Comparison of ENCODE assay signal across 20 cellular contexts in genomic region chr19:17240062-17240854, GRCh38. TPM values are rescaled to one million over a fixed set of nuclear protein-coding genes. Genes with fewer than 3 reads are reported as not detected.
DNase-seq lines count a peak whose midpoint lies in the region; ATAC-seq, FAIRE-seq and TF ChIP-seq lines count a peak whose summit lies in the region.
"Had no signal": no experiment of that assay in that cellular context is flagged by ENCODE, and none has a peak within 500 bp of the region (broad histone marks: within the 10 kb centered on the region; RNA-seq: fewer than 3 reads in every experiment).

No MANE protein-coding gene starts in this region.

- H3K9me3 ChIP-seq in A549 (no peaks in the 10 kb centered on the region), neural progenitor cell (ENCODE audit: low read depth) (no peaks in the 10 kb centered on the region), esophagus squamous epithelium (no peaks in the 10 kb centered on the region)
- H3K9me3 ChIP-seq: SJSA1 had no signal

- ATAC-seq in A549 (peak in 1 of 2 experiments; percentile 11; a peak in 3 of 6 replicates), HG02840 (IDR thresholded peaks at IDR 0.05; ENCODE audit: low FRiP score, unreplicated experiment) (no peak)
- ATAC-seq: stimulated activated memory B cell treated with anti-CD40 and anti-IgM and Interleukin-4, amounts not matched to agents 10 μg/mL and 1 μg/mL and 100 μg/mL, for 72 hours had no signal

- intact Hi-C loops in head of caudate nucleus (cut with DNase I) (no loop called here), esophagus squamous epithelium (cut with DNase I) (no loop called here)

- H3K27ac ChIP-seq in A549 (peak overlapping the region; percentile 92 to 96), neural progenitor cell (no peak overlapping the region), esophagus squamous epithelium (no peak overlapping the region)
- H3K27ac ChIP-seq: KMS-11, SJSA1, skin epidermis had no signal

- H3K4me3 ChIP-seq in A549 (0 out of 3 replicates have a peak overlapping the region, but pooled peaks have one; percentile 11), neural progenitor cell (no peak overlapping the region), esophagus squamous epithelium (no peak overlapping the region)
- H3K4me3 ChIP-seq: lung, SJSA1, skin epidermis had no signal

- H3K36me3 ChIP-seq in neural progenitor cell (no peaks in the 10 kb centered on the region), esophagus squamous epithelium (peaks cover 0 to 49% (median 5%) of the 10 kb centered on the region in 3 donors)

- FAIRE-seq in A549 (lab: Jason Lieb, UNC) = no peak
- FAIRE-seq: G401.6 had no signal

- peak overlapping the region; percentile 90 for H3K4me2 ChIP-seq in A549
- H3K4me2 ChIP-seq in neural progenitor cell = no peak overlapping the region
- H3K4me2 ChIP-seq: KMS-11 had no signal

- H3K4me1 Mint-ChIP-seq in endothelial cell (ENCODE audit: unreplicated experiment) (peaks cover 19% of the 10 kb centered on the region), neural progenitor cell (peaks cover 38% of the 10 kb centered on the region)

- TF ChIP-seq EP300 in A549 (IDR thresholded peaks at IDR 0.05) = no peak

- no peak overlapping the region for H3K9ac ChIP-seq in neural progenitor cell
- H3K9ac ChIP-seq: KMS-11 had no signal

- H3K27me3 Mint-ChIP-seq in endothelial cell (ENCODE audit: unreplicated experiment) (peaks cover 16% of the 10 kb centered on the region), neural progenitor cell (ENCODE audit: insufficient read depth, low read depth) (peaks cover 9% of the 10 kb centered on the region)
- H3K27me3 Mint-ChIP-seq: stimulated activated memory B cell treated with anti-CD40 and anti-IgM and Interleukin-4, amounts not matched to agents 10 μg/mL and 1 μg/mL and 100 μg/mL, for 72 hours had no signal

- no peak overlapping the region for H2AFZ ChIP-seq in neural progenitor cell (replicated peaks)

- peaks cover 44% of the 10 kb centered on the region for H3F3A ChIP-seq in neural progenitor cell (ENCODE audit: low read depth)

- H4K20me1 ChIP-seq in neural progenitor cell (ENCODE audit: low read depth) = peaks cover 51% of the 10 kb centered on the region

- H3K4me3 Mint-ChIP-seq in endothelial cell (ENCODE audit: unreplicated experiment) = peak overlapping the region; percentile 5
- peak overlapping the region; percentile 70 for H3K4me3 Mint-ChIP-seq in neural progenitor cell
- H3K4me3 Mint-ChIP-seq: activated T-cell treated with anti-CD3 and anti-CD28 coated beads, Interleukin-2, amount 50 U/mL, for 24 hours; stimulated activated memory B cell treated with anti-CD40 and anti-IgM and Interleukin-4, amounts not matched to agents 10 μg/mL and 1 μg/mL and 100 μg/mL, for 72 hours had no signal

- POLR2A ChIA-PET in A549 (lab: Yijun Ruan, JAX) = no interaction called here

- no peaks in the 10 kb centered on the region for H3K27me3 ChIP-seq in neural progenitor cell
- no peaks in the 10 kb centered on the region for H3K27me3 ChIP-seq in esophagus squamous epithelium
- H3K27me3 ChIP-seq: SJSA1 had no signal

- 14% methylated on average over 26 of the region's 27 CpGs for WGBS in A549 (ENCODE audit: missing lambda C conversion rate)
- 74 to 76% methylated on average over 15 to 16 of the region's 27 CpGs for WGBS in esophagus squamous epithelium, 2 donors

- CTCF ChIA-PET in A549 (lab: Yijun Ruan, JAX) = interaction anchor here (0.6 to 10.0 kb wide), 4 partner anchors 19 to 477 kb away, joined by 3 to 62 read pairs (median 4); no protein-coding TSS in a partner anchor

- no peaks in the 10 kb centered on the region for H3K9me3 Mint-ChIP-seq in endothelial cell (ENCODE audit: unreplicated experiment)
- no peaks in the 10 kb centered on the region for H3K9me3 Mint-ChIP-seq in neural progenitor cell
- H3K9me3 Mint-ChIP-seq: activated T-cell treated with anti-CD3 and anti-CD28 coated beads, Interleukin-2, amount 50 U/mL, for 24 hours; stimulated activated memory B cell treated with anti-CD40 and anti-IgM and Interleukin-4, amounts not matched to agents 10 μg/mL and 1 μg/mL and 100 μg/mL, for 72 hours had no signal

- H3K36me3 Mint-ChIP-seq in endothelial cell (ENCODE audit: low read depth, unreplicated experiment) (peaks cover 18% of the 10 kb centered on the region), neural progenitor cell (peaks cover 5% of the 10 kb centered on the region)
- H3K36me3 Mint-ChIP-seq: stimulated activated memory B cell treated with anti-CD40 and anti-IgM and Interleukin-4, amounts not matched to agents 10 μg/mL and 1 μg/mL and 100 μg/mL, for 72 hours had no signal

- TF ChIP-seq RAD21 in A549 (conservative IDR thresholded peaks at IDR 0.05 in 1 of 2, IDR thresholded peaks at IDR 0.05 in 1 of 2) = no peak

- DNase-seq in A549 (ENCODE audit: low read depth in 1 of 2, low spot score in 1 of 2) = peak in 1 of 2 experiments; percentile 77
- DNase-seq in NCI-H82 treated with DMSO at 0.1 percent for 48 hours (lab: John Stamatoyannopoulos, UW; ENCODE audit: unreplicated experiment) = peak; percentile 99
- DNase-seq in endothelial cell (ENCODE audit: low spot score) = no peak
- no peak for DNase-seq in neural progenitor cell (ENCODE audit: low spot score)
- no peak for DNase-seq in head of caudate nucleus
- no peak for DNase-seq in activated effector memory CD4-positive, alpha-beta T cell treated with Interleukin-2 at 50 U/mL for 16 hours
- no peak for DNase-seq in esophagus squamous epithelium (lab: John Stamatoyannopoulos, UW)
- DNase-seq: activated CD4-positive, alpha-beta T cell treated with anti-CD3 and anti-CD28 coated beads, Interleukin-2, amount 50 U/mL, for 1 hour; activated T-cell treated with anti-CD3 and anti-CD28 coated beads, Interleukin-2, amount 50 U/mL, for 24 hours; caudate nucleus; NCI-H1417 treated with DMSO at 0.1 percent for 48 hours; T1000 had no signal

- no peak for TF ChIP-seq POLR2A in A549 (IDR thresholded peaks at IDR 0.05; ENCODE audit: low read length)
- TF ChIP-seq POLR2A in esophagus squamous epithelium (IDR thresholded peaks at IDR 0.05) = no peak

- H3K79me2 ChIP-seq in neural progenitor cell (ENCODE audit: low read depth) = peaks cover 56% of the 10 kb centered on the region

- TF ChIP-seq CTCF in A549 (IDR thresholded peaks at IDR 0.05) (no peak), endothelial cell (IDR thresholded peaks at IDR 0.05; ENCODE audit: unreplicated experiment) (no peak), neural progenitor cell (IDR thresholded peaks at IDR 0.05) (no peak), esophagus squamous epithelium (IDR thresholded peaks at IDR 0.05) (no peak)

- H3K4me1 ChIP-seq in A549 (peaks cover 71% of the 10 kb centered on the region), neural progenitor cell (peaks cover 12% of the 10 kb centered on the region), esophagus squamous epithelium (peaks cover 17 to 71% (median 17%) of the 10 kb centered on the region in 3 donors)

- H3K27ac Mint-ChIP-seq in endothelial cell (ENCODE audit: unreplicated experiment) (no peak overlapping the region), neural progenitor cell (peak overlapping the region; percentile 57)
- H3K27ac Mint-ChIP-seq: activated T-cell treated with anti-CD3 and anti-CD28 coated beads, Interleukin-2, amount 50 U/mL, for 24 hours; stimulated activated memory B cell treated with anti-CD40 and anti-IgM and Interleukin-4, amounts not matched to agents 10 μg/mL and 1 μg/mL and 100 μg/mL, for 72 hours had no signal

RNA-seq across cellular contexts. Expression of gene NR2F6, which starts 5.5 kb away (rescaled TPM):
- polyA plus RNA-seq in A549 (2011; rRNA removed) = 30.4 and 31.9 TPM in 2 replicates
- polyA plus RNA-seq in A549 (2012; cell fraction: cytosol; rRNA removed) = 68.5 and 118 TPM in 2 replicates
- 86.5 and 152 TPM in 2 replicates for polyA plus RNA-seq in A549 (2012; cell fraction: nucleus; rRNA removed)
- polyA plus RNA-seq in A549 (2017; fragmentation: RNase III; extraction: RNeasy Plus Mini Kit Qiagen cat#74134 plus additional on column Dnase treatment) = 37.7 to 42.4 TPM (median 42.1 TPM) in 3 replicates
- polyA minus RNA-seq in A549 (2011; rRNA and poly(A)+ RNA removed) = 18.0 and 28.2 TPM in 2 replicates
- total RNA-seq in endothelial cell (ENCODE audit: unreplicated experiment) = 69.9 TPM
- total RNA-seq in neural progenitor cell (ENCODE audit: low replicate concordance) = 14.3 and 67.0 TPM in 2 replicates
- 100 to 1,000 TPM in 1 of 4 donors, 10 to 100 TPM in 3; 52.8 to 115 (median 82.7) TPM for total RNA-seq in esophagus squamous epithelium

RNA-seq across cellular contexts. Expression of gene OCEL1, which starts 14.2 kb away (rescaled TPM):
- 5.5 and 8.5 TPM in 2 replicates for polyA plus RNA-seq in A549 (2011; rRNA removed)
- 7.7 and 9.8 TPM in 2 replicates for polyA plus RNA-seq in A549 (2012; cell fraction: cytosol; rRNA removed)
- polyA plus RNA-seq in A549 (2012; cell fraction: nucleus; rRNA removed) = 9.2 and 9.3 TPM in 2 replicates
- 6.0 to 10.7 TPM (median 9.2 TPM) in 3 replicates for polyA plus RNA-seq in A549 (2017; fragmentation: RNase III; extraction: RNeasy Plus Mini Kit Qiagen cat#74134 plus additional on column Dnase treatment)
- 6.3 and 6.7 TPM in 2 replicates for polyA minus RNA-seq in A549 (2011; rRNA and poly(A)+ RNA removed)
- total RNA-seq in endothelial cell (ENCODE audit: unreplicated experiment) = 16.5 TPM
- 4.6 and 7.7 TPM in 2 replicates for total RNA-seq in neural progenitor cell (ENCODE audit: low replicate concordance)
- total RNA-seq in esophagus squamous epithelium = 1 to 10 TPM; 1.8 to 6.9 (median 4.1) TPM

RNA-seq across cellular contexts. Expression of gene USHBP1, which starts 24.3 kb away (rescaled TPM):
- polyA plus RNA-seq in A549 (2011; rRNA removed) (0.03 and 0.04 TPM in 2 replicates), A549 (2017; fragmentation: RNase III; extraction: RNeasy Plus Mini Kit Qiagen cat#74134 plus additional on column Dnase treatment) (not detected in 3 replicates)
- polyA plus RNA-seq in A549 (2012; cell fraction: cytosol; rRNA removed) = 0.03 TPM in 2 replicates
- 0.10 and 0.12 TPM in 2 replicates for polyA plus RNA-seq in A549 (2012; cell fraction: nucleus; rRNA removed)
- polyA minus RNA-seq in A549 (2011; rRNA and poly(A)+ RNA removed) = 0.08 TPM in 1 of 2 replicates, not detected in the other
- total RNA-seq in endothelial cell (ENCODE audit: unreplicated experiment) (54.2 TPM), neural progenitor cell (ENCODE audit: low replicate concordance) (0.28 and 1.1 TPM in 2 replicates), esophagus squamous epithelium (1 to 10 TPM in 1 of 4 donors, under 1 TPM in 2, not detected in 1; 0.70 to 4.8 (median 0.73) TPM)
- total RNA-seq: fibroblast of villous mesenchyme, SJSA1 had no signal

RNA-seq across cellular contexts. Expression of gene USE1, which starts 25.1 kb away (rescaled TPM):
- polyA plus RNA-seq in A549 (2011; rRNA removed) (10.1 and 10.2 TPM in 2 replicates), A549 (2017; fragmentation: RNase III; extraction: RNeasy Plus Mini Kit Qiagen cat#74134 plus additional on column Dnase treatment) (15.5 to 18.4 TPM (median 16.5 TPM) in 3 replicates)
- 23.8 and 28.6 TPM in 2 replicates for polyA plus RNA-seq in A549 (2012; cell fraction: cytosol; rRNA removed)
- polyA plus RNA-seq in A549 (2012; cell fraction: nucleus; rRNA removed) = 18.2 and 19.8 TPM in 2 replicates
- 8.7 and 11.7 TPM in 2 replicates for polyA minus RNA-seq in A549 (2011; rRNA and poly(A)+ RNA removed)
- total RNA-seq in endothelial cell (ENCODE audit: unreplicated experiment) (13.0 TPM), neural progenitor cell (ENCODE audit: low replicate concordance) (12.1 and 13.6 TPM in 2 replicates), esophagus squamous epithelium (10 to 100 TPM; 11.2 to 22.5 (median 17.6) TPM)

RNA-seq across cellular contexts. Expression of gene BABAM1, which starts 27.0 kb away (rescaled TPM):
- polyA plus RNA-seq in A549 (2011; rRNA removed) = 52.1 and 56.0 TPM in 2 replicates
- 86.5 and 87.5 TPM in 2 replicates for polyA plus RNA-seq in A549 (2012; cell fraction: cytosol; rRNA removed)
- polyA plus RNA-seq in A549 (2012; cell fraction: nucleus; rRNA removed) = 96.9 and 101 TPM in 2 replicates
- polyA plus RNA-seq in A549 (2017; fragmentation: RNase III; extraction: RNeasy Plus Mini Kit Qiagen cat#74134 plus additional on column Dnase treatment) = 64.0 to 67.6 TPM (median 65.7 TPM) in 3 replicates
- 18.7 and 20.4 TPM in 2 replicates for polyA minus RNA-seq in A549 (2011; rRNA and poly(A)+ RNA removed)
- 136 TPM for total RNA-seq in endothelial cell (ENCODE audit: unreplicated experiment)
- 89.8 and 107 TPM in 2 replicates for total RNA-seq in neural progenitor cell (ENCODE audit: low replicate concordance)
- 10 to 100 TPM; 29.1 to 55.8 (median 53.1) TPM for total RNA-seq in esophagus squamous epithelium

Comparison
In these comparisons a context has a peak if more than half of its experiments do, and no peak if none do; other contexts are left out.
1. H3K27ac ChIP-seq: peak in A549 (2 of 2); none in neural progenitor cell (single experiment) and esophagus squamous epithelium (0 of 4).